Comparison of ENCODE assay signal across 1 cellular context in genomic region chr4:115082633-115083032, GRCh38.
TF ChIP-seq lines count a peak whose summit lies in the region.

No MANE protein-coding gene starts in this region.

TF ChIP-seq in HepG2, 621 proteins besides CTCF, POLR2A, EP300 and RAD21:
- no peak for TF ChIP-seq GTF3A (CRISPR knock-in tag; conservative IDR thresholded peaks at IDR 0.05)
- peak; percentile 81 for TF ChIP-seq MAFF (IDR thresholded peaks at IDR 0.05; ENCODE audit: low read depth, low read length)
- TF ChIP-seq MAFK (conservative IDR thresholded peaks at IDR 0.05 in 1 of 2, IDR thresholded peaks at IDR 0.05 in 1 of 2; ENCODE audit: low read length in 2 of 2): peak; percentile 61 to 83; a peak in 3 of 4 replicates
